Comparison of ENCODE assay signal across 8 cellular contexts in genomic region chr5:127313847-127314473, GRCh38. TPM values are rescaled to one million over a fixed set of nuclear protein-coding genes. Genes with fewer than 3 reads are reported as not detected.
DNase-seq lines count a peak whose midpoint lies in the region; ATAC-seq and TF ChIP-seq lines count a peak whose summit lies in the region.

No MANE protein-coding gene starts in this region.

- CTCF ChIA-PET in activated CD8-positive, alpha-beta T cell treated with anti-CD3 and anti-CD28 coated beads for 36 hours (lab: Charles Lee) = interaction anchor here (0.7 to 3.0 kb wide), 17 partner anchors 8 to 639 kb away, joined by 3 to 13 read pairs (median 4); partner anchors contain the start of gene MEGF10

- peaks cover 2% of the 10 kb centered on the region for H3K4me1 Mint-ChIP-seq in activated CD8-positive, alpha-beta T cell treated with anti-CD3 and anti-CD28 coated beads for 36 hours (ENCODE audit: low read depth)
- H3K4me1 Mint-ChIP-seq in neural progenitor cell = peaks cover 28% of the 10 kb centered on the region

- no peak overlapping the region for H3K27ac Mint-ChIP-seq in activated CD8-positive, alpha-beta T cell treated with anti-CD3 and anti-CD28 coated beads for 36 hours
- no peak overlapping the region for H3K27ac Mint-ChIP-seq in neural progenitor cell

- no peak for TF ChIP-seq POLR2A in thyroid gland (IDR thresholded peaks at IDR 0.05)

- H3K27me3 ChIP-seq in neural progenitor cell = no peaks in the 10 kb centered on the region
- no peaks in the 10 kb centered on the region for H3K27me3 ChIP-seq in thyroid gland

- intact Hi-C loops in activated CD8-positive, alpha-beta T cell treated with anti-CD3 and anti-CD28 coated beads for 36 hours (cut with micrococcal nuclease) = loop anchor here (2.0 kb wide), 1 partner anchor 657 kb away; no protein-coding TSS in a partner anchor
- intact Hi-C loops in thyroid gland (cut with DNase I) = no loop called here

- peak; percentile 79 for DNase-seq in AG08396 (ENCODE audit: low spot score)
- DNase-seq in NCI-H460 (ENCODE audit: extremely low read depth, low read depth) = peak; percentile 54
- peak; percentile 80 for DNase-seq in activated CD8-positive, alpha-beta T cell treated with anti-CD3 and anti-CD28 coated beads for 36 hours
- DNase-seq in epithelial cell of esophagus (ENCODE audit: low read depth) = peak; percentile 65
- DNase-seq in neural progenitor cell (ENCODE audit: low spot score) = peak; percentile 58
- DNase-seq in thyroid gland = peak; percentile 63 to 68

- 27 to 38% methylated on average over 7 of the region's 7 CpGs for WGBS in thyroid gland, 2 donors

- H3K9me3 Mint-ChIP-seq in activated CD8-positive, alpha-beta T cell treated with anti-CD3 and anti-CD28 coated beads for 36 hours = no peaks in the 10 kb centered on the region
- peaks cover 3% of the 10 kb centered on the region for H3K9me3 Mint-ChIP-seq in neural progenitor cell

- no peak overlapping the region for H3K4me2 ChIP-seq in neural progenitor cell

- peak; percentile 99 for ATAC-seq in GM18502 (IDR thresholded peaks at IDR 0.05; ENCODE audit: poor library complexity, unreplicated experiment)
- ATAC-seq in HG02884 (IDR thresholded peaks at IDR 0.05; ENCODE audit: unreplicated experiment) = peak; percentile 99
- peak; percentile 80 for ATAC-seq in activated CD8-positive, alpha-beta T cell treated with anti-CD3 and anti-CD28 coated beads for 36 hours

- H3K27me3 Mint-ChIP-seq in activated CD8-positive, alpha-beta T cell treated with anti-CD3 and anti-CD28 coated beads for 36 hours = peaks cover 4% of the 10 kb centered on the region
- H3K27me3 Mint-ChIP-seq in neural progenitor cell (ENCODE audit: insufficient read depth, low read depth) = peaks cover 4% of the 10 kb centered on the region

- no peaks in the 10 kb centered on the region for H4K20me1 ChIP-seq in neural progenitor cell (ENCODE audit: low read depth)

- POLR2A ChIA-PET in activated CD8-positive, alpha-beta T cell treated with anti-CD3 and anti-CD28 coated beads for 36 hours (lab: Charles Lee) = interaction anchor here (1.2 kb wide), 1 partner anchor 56 kb away, joined by 3 read pairs; no protein-coding TSS in a partner anchor

- no peak overlapping the region for H2AFZ ChIP-seq in neural progenitor cell (replicated peaks)

- peaks cover 21% of the 10 kb centered on the region for H3K4me1 ChIP-seq in neural progenitor cell
- H3K4me1 ChIP-seq in thyroid gland = no peaks in the 10 kb centered on the region

- no peak overlapping the region for H3K4me3 Mint-ChIP-seq in activated CD8-positive, alpha-beta T cell treated with anti-CD3 and anti-CD28 coated beads for 36 hours
- no peak overlapping the region for H3K4me3 Mint-ChIP-seq in neural progenitor cell

- H3K79me2 ChIP-seq in neural progenitor cell (ENCODE audit: low read depth) = no peaks in the 10 kb centered on the region

- no peaks in the 10 kb centered on the region for H3K36me3 Mint-ChIP-seq in activated CD8-positive, alpha-beta T cell treated with anti-CD3 and anti-CD28 coated beads for 36 hours (ENCODE audit: low read depth)
- peaks cover 9% of the 10 kb centered on the region for H3K36me3 Mint-ChIP-seq in neural progenitor cell

- no peak overlapping the region for H3K27ac ChIP-seq in neural progenitor cell
- H3K27ac ChIP-seq in thyroid gland = no peak overlapping the region

- H3K36me3 ChIP-seq in neural progenitor cell (no peaks in the 10 kb centered on the region), thyroid gland (no peaks in the 10 kb centered on the region)

- no peak overlapping the region for H3K9ac ChIP-seq in neural progenitor cell

- peaks cover 11% of the 10 kb centered on the region for H3F3A ChIP-seq in neural progenitor cell (ENCODE audit: low read depth)

- H3K9me3 ChIP-seq in neural progenitor cell (ENCODE audit: low read depth) (no peaks in the 10 kb centered on the region), thyroid gland (no peaks in the 10 kb centered on the region)

- H3K4me3 ChIP-seq in epithelial cell of esophagus (ENCODE audit: low read length) (no peak overlapping the region), neural progenitor cell (no peak overlapping the region), thyroid gland (replicated peaks in 1 of 3) (no peak overlapping the region)

- TF ChIP-seq CTCF in activated CD8-positive, alpha-beta T cell treated with anti-CD3 and anti-CD28 coated beads for 36 hours (IDR thresholded peaks at IDR 0.05) = peak; percentile 71
- TF ChIP-seq CTCF in epithelial cell of esophagus (IDR thresholded peaks at IDR 0.05; ENCODE audit: insufficient read depth, low read depth, low read length, missing control alignments) = peak; percentile 90
- TF ChIP-seq CTCF in neural progenitor cell (IDR thresholded peaks at IDR 0.05) = peak; percentile 76
- peak in 5 of 6 experiments; percentile 47 to 78 (median 63) for TF ChIP-seq CTCF in thyroid gland (IDR thresholded peaks at IDR 0.05)

RNA-seq across cellular contexts. Expression of gene MEGF10, which starts 23.4 kb away (rescaled TPM):
- 0.02 TPM in 1 of 2 replicates, not detected in the other for total RNA-seq in NCI-H460 (2014; rRNA removed; shearing (Covaris generic))
- not detected in 2 replicates for polyA plus RNA-seq in NCI-H460 (2014; cell fraction: nucleus; rRNA removed)
- total RNA-seq in activated CD8-positive, alpha-beta T cell treated with anti-CD3 and anti-CD28 coated beads for 36 hours = not detected
- total RNA-seq in neural progenitor cell (ENCODE audit: low replicate concordance) (1.3 and 2.2 TPM in 2 replicates), thyroid gland (1 to 10 TPM in 1 of 4 donors, under 1 TPM in 2, not detected in 1; under 0.01 to 2.3 (median 0.42) TPM)
